ENCODE assay signal across 8 cellular contexts in genomic region chr7:81769891-81770818, GRCh38.
DNase-seq lines count a peak whose midpoint lies in the region; ATAC-seq lines count a peak whose summit lies in the region.

TSS of gene HGF (minus strand) at chr7:81770047. CDS start at chr7:81769971, 76 bp downstream.

- ATAC-seq in HG02759 (IDR thresholded peaks at IDR 0.05; ENCODE audit: unreplicated experiment) (no peak), GM21737 (IDR thresholded peaks at IDR 0.05; ENCODE audit: unreplicated experiment) (no peak)

- DNase-seq in GF-D8 (lab: John Stamatoyannopoulos, UW) (peak; percentile 42), RKO (ENCODE audit: low spot score) (peak; percentile 91), globus pallidus (ENCODE audit: low spot score) (peak; percentile 20), pons (ENCODE audit: low spot score) (peak; percentile 42), NCI-H1417 (lab: John Stamatoyannopoulos, UW) (no peak), NCI-H146 treated with DMSO at 0.1 percent for 48 hours (lab: John Stamatoyannopoulos, UW; ENCODE audit: unreplicated experiment) (no peak)

Comparison
In these comparisons a context has a peak if more than half of its experiments do, and no peak if none do; other contexts are left out.
1. DNase-seq: peak in GF-D8 (single experiment), RKO (single experiment), globus pallidus (single experiment) and pons (single experiment); none in NCI-H1417 (0 of 3) and NCI-H146 treated with DMSO at 0.1 percent for 48 hours (single experiment).